ENCODE assay signal across 8 cellular contexts in the genomic region with DNA sequence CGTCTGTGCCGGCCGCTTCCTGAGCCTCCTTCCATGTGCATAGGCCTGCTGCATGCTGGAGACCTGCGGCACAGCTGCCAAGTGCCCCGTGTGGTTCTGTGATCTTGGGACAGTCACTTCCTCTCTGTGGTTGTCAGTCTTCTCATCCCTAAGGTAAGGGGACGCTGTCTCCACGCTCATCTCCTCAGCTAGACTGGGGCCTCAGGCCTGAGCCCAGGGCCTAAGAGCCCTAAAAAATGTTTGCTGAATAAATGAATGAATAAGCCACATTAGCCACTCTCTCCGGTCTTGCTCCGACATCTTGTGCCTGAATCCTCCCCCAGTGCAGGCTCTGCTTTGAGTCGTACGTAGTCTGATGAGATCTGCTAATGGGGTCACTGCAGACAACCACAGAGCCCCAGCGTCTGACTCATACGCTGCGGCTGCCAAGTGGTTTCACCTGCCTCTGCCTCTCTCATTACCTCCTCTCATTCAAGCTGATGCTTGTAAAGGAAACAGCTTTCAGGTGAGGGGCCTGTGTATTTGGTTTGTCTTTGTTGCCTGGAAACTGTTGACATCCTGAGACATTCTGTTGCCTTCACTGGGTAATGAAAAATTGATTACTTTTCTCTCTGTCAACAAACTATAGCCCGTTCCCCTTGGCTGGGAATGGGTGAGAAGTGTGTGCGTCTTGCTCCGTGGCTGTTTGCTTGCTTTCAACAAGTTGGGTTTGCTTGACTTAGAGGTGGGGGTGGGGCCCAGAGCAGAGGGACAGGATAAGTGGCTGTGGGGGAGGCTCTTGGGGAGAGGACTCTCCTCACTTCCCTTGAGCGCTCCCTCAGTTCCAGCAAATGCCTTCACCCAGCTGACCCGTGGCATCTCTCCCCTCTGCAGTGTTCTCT.
DNase-seq lines count a peak whose midpoint lies in the region; ATAC-seq and TF ChIP-seq lines count a peak whose summit lies in the region.

No MANE protein-coding gene starts in this region.

- TF ChIP-seq POLR2A in NB4 (IDR thresholded peaks at IDR 0.05; ENCODE audit: extremely low read depth, insufficient read length), result no peak

- TF ChIP-seq CTCF in NB4 (IDR thresholded peaks at IDR 0.05; ENCODE audit: low read depth, low read length), result no peak

- H3K36me3 ChIP-seq in mucosa of rectum (ENCODE audit: control insufficient read depth in 2 of 2, insufficient read depth in 2 of 2, low read length in 2 of 2), result no peaks in the 10 kb centered on the region

- ATAC-seq in GM21423 (IDR thresholded peaks at IDR 0.05; ENCODE audit: unreplicated experiment), result no peak

- H3K9me3 ChIP-seq in mucosa of rectum (ENCODE audit: control insufficient read depth in 2 of 2, low read length in 2 of 2), result no peaks in the 10 kb centered on the region

- H3K27me3 ChIP-seq in mucosa of rectum (ENCODE audit: control insufficient read depth in 2 of 2, insufficient read depth in 2 of 2, low read length in 2 of 2), result no peaks in the 10 kb centered on the region

- peak overlapping the region; percentile 46 to 61 for H3K27ac ChIP-seq in mucosa of rectum (ENCODE audit: low read depth in 2 of 2, low read length in 2 of 2)

- peaks cover 18 to 19% of the 10 kb centered on the region in 2 donors for H3K4me1 ChIP-seq in mucosa of rectum (ENCODE audit: control insufficient read depth in 2 of 2, insufficient read depth in 2 of 2, low read length in 2 of 2)

- no peak overlapping the region for H3K9ac ChIP-seq in mucosa of rectum (ENCODE audit: low read depth in 1 of 2, low read length in 2 of 2)

- DNase-seq in COLO668 (lab: John Stamatoyannopoulos, UW; ENCODE audit: unreplicated experiment) (peak; percentile 92), NB4 (ENCODE audit: low read depth) (peak; percentile 89), T-helper 2 cell (peak; percentile 45 to 96 (median 78)), amniotic epithelial cell (ENCODE audit: low read depth) (peak; percentile 86), midbrain (lab: John Stamatoyannopoulos, UW) (no peak)
- DNase-seq in stimulated activated naive CD4-positive, alpha-beta T cell (lab: John Stamatoyannopoulos, UW), result peak; percentile 60 to 88 (median 76)

- H3K4me3 ChIP-seq in NB4 (ENCODE audit: low read depth, low read length) (no peak overlapping the region), mucosa of rectum (ENCODE audit: low read length in 2 of 2) (peak overlapping the region in 1 of 2 donors; percentile 7)
